ENCODE assay signal across 8 cellular contexts in the genomic region with DNA sequence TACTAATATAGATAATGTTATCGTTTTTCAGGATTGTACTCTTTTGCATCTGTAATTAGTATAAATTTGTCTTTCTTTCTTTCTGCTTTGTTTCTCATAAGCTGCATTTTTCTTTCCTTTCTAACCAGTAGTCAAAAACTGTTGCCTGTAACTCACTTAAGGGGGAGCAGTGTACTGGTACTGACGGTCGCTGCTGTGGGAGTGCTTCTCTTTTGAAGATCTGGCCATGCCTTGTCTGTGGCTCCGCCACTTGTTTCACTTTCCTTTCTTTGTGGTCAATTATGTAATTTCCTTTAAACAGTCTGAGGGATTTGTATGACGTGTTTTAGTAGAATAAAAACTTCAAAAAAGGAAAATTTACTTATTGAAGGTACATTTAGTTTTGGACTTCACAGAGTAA. TPM values are rescaled to one million over a fixed set of nuclear protein-coding genes. Genes with fewer than 3 reads are reported as not detected.
DNase-seq lines count a peak whose midpoint lies in the region; ATAC-seq, FAIRE-seq and TF ChIP-seq lines count a peak whose summit lies in the region.

No MANE protein-coding gene starts in this region.

- H4K20me1 ChIP-seq in endothelial cell of umbilical vein (replicated peaks; ENCODE audit: control insufficient read depth, extremely low read depth, insufficient read depth, low read length) = no peaks in the 10 kb centered on the region

- no peaks in the 10 kb centered on the region for H3K27me3 ChIP-seq in endothelial cell of umbilical vein (ENCODE audit: control insufficient read depth in 2 of 2, insufficient read depth in 2 of 2, low read length in 2 of 2)

- BruUV-seq in endothelial cell of umbilical vein (replicated peaks; lab: Mats Ljungman, UMichigan) = no TSS peak

- no peak overlapping the region for H2AFZ ChIP-seq in endothelial cell of umbilical vein (ENCODE audit: low read depth, low read length)

- no peaks in the 10 kb centered on the region for H3K79me2 ChIP-seq in endothelial cell of umbilical vein (ENCODE audit: control insufficient read depth, insufficient read depth, low read length)

- H3K4me1 ChIP-seq in endothelial cell of umbilical vein (ENCODE audit: control insufficient read depth, extremely low read depth, insufficient read depth, low read length) = no peaks in the 10 kb centered on the region

- H3K4me3 ChIP-seq in endothelial cell of umbilical vein (replicated peaks in 1 of 3; ENCODE audit: insufficient read depth in 1 of 3, low read depth in 1 of 3, low read length in 3 of 3) = no peak overlapping the region

- POLR2A ChIA-PET in endothelial cell of umbilical vein (lab: Charles Lee) = no interaction called here

- DNase-seq in A172 (ENCODE audit: low spot score) (peak; percentile 41), GM19239 (ENCODE audit: insufficient read length, low spot score) (peak; percentile 33), endothelial cell of umbilical vein (ENCODE audit: low read depth, low spot score) (peak; percentile 8), epidermal melanocyte (ENCODE audit: insufficient read length, low spot score) (no peak), foreskin melanocyte (no peak)
- peak; percentile 30 to 34 for DNase-seq in activated CD4-positive, alpha-beta T cell treated with anti-CD3 and anti-CD28 coated beads for 24 hours (ENCODE audit: low read depth in 2 of 2)
- DNase-seq in stimulated activated CD4-positive, alpha-beta T cell treated with anti-CD3 and anti-CD28 coated beads, TNF-alpha, amount 100 ng/mL, for 24 hours (ENCODE audit: low read depth in 3 of 3) = peak; percentile 39 to 48 (median 45)

- H3K27ac ChIP-seq in endothelial cell of umbilical vein (ENCODE audit: insufficient read depth, low read depth, low read length) = no peak overlapping the region

- CTCF ChIA-PET in endothelial cell of umbilical vein (lab: Charles Lee) = interaction anchor here (0.8 kb wide), 1 partner anchor 20 kb away, joined by 5 read pairs; no protein-coding TSS in a partner anchor

- no peak for TF ChIP-seq CTCF in endothelial cell of umbilical vein (IDR thresholded peaks at IDR 0.05; ENCODE audit: extremely low read depth in 1 of 2, insufficient read depth in 1 of 2, low read depth in 1 of 2, low read length in 2 of 2)

- no peak overlapping the region for H3K9ac ChIP-seq in endothelial cell of umbilical vein (replicated peaks; ENCODE audit: extremely low read depth, insufficient read depth, low read length)

- peak; percentile 96 for ATAC-seq in HG03439 (IDR thresholded peaks at IDR 0.05; ENCODE audit: unreplicated experiment)

- peaks cover 17 to 35% of the 10 kb centered on the region in 2 experiments for H3K36me3 ChIP-seq in endothelial cell of umbilical vein (ENCODE audit: control insufficient read depth in 2 of 2, extremely low read depth in 1 of 2, insufficient read depth in 2 of 2, low read length in 2 of 2)

- dilution Hi-C loops in endothelial cell of umbilical vein (cut with MboI; ENCODE audit: extremely low pct_ligation_motif_present, low sequenced_read_pairs) = no loop called here

- intact Hi-C loops in endothelial cell of umbilical vein (cut with micrococcal nuclease) = no loop called here

- H3K9me3 ChIP-seq in endothelial cell of umbilical vein (replicated peaks; ENCODE audit: control insufficient read depth, insufficient read depth, low read length) = no peaks in the 10 kb centered on the region

- FAIRE-seq in GM19239 (lab: Jason Lieb, UNC) (peak; percentile 98), endothelial cell of umbilical vein (lab: Jason Lieb, UNC) (no peak)

- H3K9me1 ChIP-seq in endothelial cell of umbilical vein (replicated peaks; ENCODE audit: control insufficient read depth, extremely low read depth, insufficient read depth, low read length) = no peaks in the 10 kb centered on the region

- no peak for TF ChIP-seq POLR2A in endothelial cell of umbilical vein (IDR thresholded peaks at IDR 0.05; ENCODE audit: low read depth, low read length)

- no peak overlapping the region for H3K4me2 ChIP-seq in endothelial cell of umbilical vein (ENCODE audit: insufficient read depth, low read length)

TF ChIP-seq in endothelial cell of umbilical vein, 7 proteins besides CTCF, POLR2A, EP300 and RAD21:
- TF ChIP-seq GATA2 (IDR thresholded peaks at IDR 0.05; ENCODE audit: insufficient read depth, insufficient read length, low read depth, low read length) (no peak), EZH2 (IDR thresholded peaks at IDR 0.05; ENCODE audit: borderline replicate concordance, low read depth, low read length, severe bottlenecking) (no peak), JUN (IDR thresholded peaks at IDR 0.05; ENCODE audit: borderline replicate concordance, insufficient read depth, insufficient read length, low read depth) (no peak), FOS (IDR thresholded peaks at IDR 0.05; ENCODE audit: borderline replicate concordance, insufficient read depth, low read length) (no peak), MYC (IDR thresholded peaks at IDR 0.05; ENCODE audit: low read depth, low read length) (no peak), POLR2AphosphoS5 (IDR thresholded peaks at IDR 0.05; ENCODE audit: insufficient read depth, low read depth, low read length) (no peak)
- TF ChIP-seq, protein P1, sequence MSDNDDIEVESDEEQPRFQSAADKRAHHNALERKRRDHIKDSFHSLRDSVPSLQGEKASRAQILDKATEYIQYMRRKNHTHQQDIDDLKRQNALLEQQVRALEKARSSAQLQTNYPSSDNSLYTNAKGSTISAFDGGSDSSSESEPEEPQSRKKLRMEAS (IDR thresholded peaks at IDR 0.05; ENCODE audit: insufficient read depth, insufficient read length) = no peak

RNA-seq across cellular contexts. Expression of a gene that starts 37.0 kb away (rescaled TPM):
- total RNA-seq in A172 (2014; rRNA removed; shearing (Covaris generic)) = 27.9 and 34.7 TPM in 2 replicates
- 61.3 and 63.7 TPM in 2 replicates for total RNA-seq in endothelial cell of umbilical vein
- 108 and 112 TPM in 2 replicates for polyA plus RNA-seq in endothelial cell of umbilical vein
- polyA plus RNA-seq in endothelial cell of umbilical vein (2011; cell fraction: cytosol; rRNA removed) = 39.8 and 52.0 TPM in 2 replicates
- 152 and 170 TPM in 2 replicates for polyA plus RNA-seq in endothelial cell of umbilical vein (2011; cell fraction: nucleus; rRNA removed)
- 30.0 and 36.6 TPM in 2 replicates for polyA plus RNA-seq in endothelial cell of umbilical vein (2012)
- 75.0 and 86.2 TPM in 2 replicates for polyA minus RNA-seq in endothelial cell of umbilical vein
- 14.7 TPM for polyA minus RNA-seq in endothelial cell of umbilical vein (2011; cell fraction: cytosol; rRNA and poly(A)+ RNA removed)
- polyA minus RNA-seq in endothelial cell of umbilical vein (2011; cell fraction: nucleus; rRNA and poly(A)+ RNA removed) = 51.0 and 60.1 TPM in 2 replicates

RNA-seq across cellular contexts. Expression of a gene that starts 57.4 kb away (rescaled TPM):
- total RNA-seq in A172 (2014; rRNA removed; shearing (Covaris generic)) = 50.1 and 62.1 TPM in 2 replicates
- total RNA-seq in endothelial cell of umbilical vein = 75.4 and 75.8 TPM in 2 replicates
- polyA plus RNA-seq in endothelial cell of umbilical vein = 25.3 and 32.8 TPM in 2 replicates
- polyA plus RNA-seq in endothelial cell of umbilical vein (2011; cell fraction: cytosol; rRNA removed) = 38.8 and 41.8 TPM in 2 replicates
- 16.9 and 22.1 TPM in 2 replicates for polyA plus RNA-seq in endothelial cell of umbilical vein (2011; cell fraction: nucleus; rRNA removed)
- polyA plus RNA-seq in endothelial cell of umbilical vein (2012) = 51.8 and 71.7 TPM in 2 replicates
- polyA minus RNA-seq in endothelial cell of umbilical vein = 54.7 and 68.1 TPM in 2 replicates
- polyA minus RNA-seq in endothelial cell of umbilical vein (2011; cell fraction: cytosol; rRNA and poly(A)+ RNA removed) = 29.5 TPM
- 16.7 and 25.1 TPM in 2 replicates for polyA minus RNA-seq in endothelial cell of umbilical vein (2011; cell fraction: nucleus; rRNA and poly(A)+ RNA removed)

RNA-seq across cellular contexts. Expression of a gene that starts 57.5 kb away (rescaled TPM):
- 140 and 141 TPM in 2 replicates for total RNA-seq in A172 (2014; rRNA removed; shearing (Covaris generic))
- 38.6 and 39.7 TPM in 2 replicates for total RNA-seq in endothelial cell of umbilical vein
- polyA plus RNA-seq in endothelial cell of umbilical vein = 5.1 and 7.3 TPM in 2 replicates
- 7.4 and 8.5 TPM in 2 replicates for polyA plus RNA-seq in endothelial cell of umbilical vein (2011; cell fraction: cytosol; rRNA removed)
- 8.5 and 10.6 TPM in 2 replicates for polyA plus RNA-seq in endothelial cell of umbilical vein (2011; cell fraction: nucleus; rRNA removed)
- 21.1 and 33.1 TPM in 2 replicates for polyA plus RNA-seq in endothelial cell of umbilical vein (2012)
- 5.2 and 6.9 TPM in 2 replicates for polyA minus RNA-seq in endothelial cell of umbilical vein
- 13.4 TPM for polyA minus RNA-seq in endothelial cell of umbilical vein (2011; cell fraction: cytosol; rRNA and poly(A)+ RNA removed)
- 7.7 and 12.3 TPM in 2 replicates for polyA minus RNA-seq in endothelial cell of umbilical vein (2011; cell fraction: nucleus; rRNA and poly(A)+ RNA removed)

Comparison
In these comparisons a context has a peak if more than half of its experiments do, and no peak if none do; other contexts are left out.
1. DNase-seq: peak in A172 (single experiment), GM19239 (single experiment), activated CD4-positive, alpha-beta T cell treated with anti-CD3 and anti-CD28 coated beads for 24 hours (2 of 2), endothelial cell of umbilical vein (single experiment) and stimulated activated CD4-positive, alpha-beta T cell treated with anti-CD3 and anti-CD28 coated beads, TNF-alpha, amount 100 ng/mL, for 24 hours (3 of 3); none in epidermal melanocyte (single experiment) and foreskin melanocyte (single experiment).